2 cellular contexts compared by ENCODE assay signal in the genomic region with DNA sequence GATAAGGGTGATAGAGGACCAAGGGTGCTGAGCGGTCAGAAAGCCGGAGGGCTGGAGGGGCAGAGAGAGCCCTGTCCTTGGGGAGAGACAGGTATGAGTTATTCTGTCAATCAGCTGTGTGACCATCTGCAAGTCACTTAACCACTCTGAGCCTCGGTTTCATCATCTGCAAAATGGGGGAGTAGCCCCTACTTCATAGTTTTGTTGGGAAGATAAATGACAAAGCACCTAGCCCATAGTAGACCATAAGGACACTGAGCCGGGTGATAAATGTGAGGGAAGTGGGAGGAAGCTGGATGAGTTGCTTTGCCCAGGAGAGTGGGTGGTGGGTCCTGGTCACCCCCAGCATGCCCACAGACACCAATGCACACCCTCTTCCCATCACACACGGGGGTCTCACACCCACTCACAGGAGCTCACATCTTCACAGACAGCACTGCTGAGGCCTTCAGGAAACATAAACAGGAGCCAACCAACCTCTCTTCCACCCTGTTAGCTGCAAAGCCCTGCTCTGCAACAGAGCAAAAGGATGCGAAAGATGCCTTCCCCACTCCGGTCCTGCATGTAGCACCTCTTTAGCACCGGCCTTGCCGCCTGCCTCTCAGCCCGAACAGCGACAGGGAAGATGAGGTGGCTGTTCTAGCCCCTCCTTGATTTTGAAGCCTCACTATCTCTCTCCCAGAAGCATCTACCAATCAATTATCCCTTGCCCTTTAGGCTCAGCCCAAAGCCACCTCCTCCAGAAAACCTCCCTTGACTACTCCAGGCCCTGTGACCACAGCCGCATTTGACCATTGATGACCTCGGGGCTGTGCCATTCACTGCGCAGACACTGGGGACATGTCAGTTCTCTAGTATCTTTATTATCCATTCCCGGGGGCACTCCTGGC.
TF ChIP-seq lines count a peak whose summit lies in the region.

No MANE protein-coding gene starts in this region.

TF ChIP-seq in HEK293, 187 proteins besides CTCF, POLR2A, EP300 and RAD21 (continued from another document):
- TF ChIP-seq, protein P1, sequence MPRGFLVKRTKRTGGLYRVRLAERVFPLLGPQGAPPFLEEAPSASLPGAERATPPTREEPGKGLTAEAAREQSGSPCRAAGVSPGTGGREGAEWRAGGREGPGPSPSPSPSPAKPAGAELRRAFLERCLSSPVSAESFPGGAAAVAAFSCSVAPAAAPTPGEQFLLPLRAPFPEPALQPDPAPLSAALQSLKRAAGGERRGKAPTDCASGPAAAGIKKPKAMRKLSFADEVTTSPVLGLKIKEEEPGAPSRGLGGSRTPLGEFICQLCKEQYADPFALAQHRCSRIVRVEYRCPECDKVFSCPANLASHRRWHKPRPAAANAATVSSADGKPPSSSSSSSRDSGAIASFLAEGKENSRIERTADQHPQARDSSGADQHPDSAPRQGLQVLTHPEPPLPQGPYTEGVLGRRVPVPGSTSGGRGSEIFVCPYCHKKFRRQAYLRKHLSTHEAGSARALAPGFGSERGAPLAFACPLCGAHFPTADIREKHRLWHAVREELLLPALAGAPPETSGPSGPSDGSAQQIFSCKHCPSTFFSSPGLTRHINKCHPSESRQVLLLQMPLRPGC (tag by site-specific recombination; IDR thresholded peaks at IDR 0.05) = no peak
- TF ChIP-seq ZSCAN16 (tag by site-specific recombination; IDR thresholded peaks at IDR 0.05) (no peak), ZNF658 (tag by site-specific recombination; IDR thresholded peaks at IDR 0.05) (no peak), EGR2 (tag by site-specific recombination; IDR thresholded peaks at IDR 0.05; ENCODE audit: low read depth) (peak; percentile 63), ZNF514 (tag by site-specific recombination; IDR thresholded peaks at IDR 0.05) (no peak), ZFHX2 (tag by site-specific recombination; conservative IDR thresholded peaks at IDR 0.05) (peak; percentile 56), ZNF768 (tag by site-specific recombination; IDR thresholded peaks at IDR 0.05) (peak; percentile 81)
- TF ChIP-seq, protein P2, sequence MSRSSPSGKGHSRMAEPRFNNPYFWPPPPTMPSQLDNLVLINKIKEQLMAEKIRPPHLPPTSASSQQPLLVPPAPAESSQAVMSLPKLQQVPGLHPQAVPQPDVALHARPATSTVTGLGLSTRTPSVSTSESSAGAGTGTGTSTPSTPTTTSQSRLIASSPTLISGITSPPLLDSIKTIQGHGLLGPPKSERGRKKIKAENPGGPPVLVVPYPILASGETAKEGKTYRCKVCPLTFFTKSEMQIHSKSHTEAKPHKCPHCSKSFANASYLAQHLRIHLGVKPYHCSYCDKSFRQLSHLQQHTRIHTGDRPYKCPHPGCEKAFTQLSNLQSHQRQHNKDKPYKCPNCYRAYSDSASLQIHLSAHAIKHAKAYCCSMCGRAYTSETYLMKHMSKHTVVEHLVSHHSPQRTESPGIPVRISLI (tag by site-specific recombination; IDR thresholded peaks at IDR 0.05) = no peak
- TF ChIP-seq, protein P3, sequence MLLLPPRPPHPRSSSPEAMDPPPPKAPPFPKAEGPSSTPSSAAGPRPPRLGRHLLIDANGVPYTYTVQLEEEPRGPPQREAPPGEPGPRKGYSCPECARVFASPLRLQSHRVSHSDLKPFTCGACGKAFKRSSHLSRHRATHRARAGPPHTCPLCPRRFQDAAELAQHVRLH (tag by site-specific recombination; IDR thresholded peaks at IDR 0.05) = 0 out of 2 replicates have a peak, but pooled peaks have one; percentile 43

TF ChIP-seq in H1, 55 proteins besides CTCF, POLR2A, EP300 and RAD21 (continued from another document):
- TF ChIP-seq GTF2F1 (IDR thresholded peaks at IDR 0.05; ENCODE audit: borderline replicate concordance, low read depth, low read length) = no peak
- TF ChIP-seq KDM1A (IDR thresholded peaks at IDR 0.05; ENCODE audit: borderline replicate concordance, low read length) = peak; percentile 92
- no peak for TF ChIP-seq JUN (IDR thresholded peaks at IDR 0.05; ENCODE audit: low read depth, low read length)
- no peak for TF ChIP-seq TAF7 (optimal IDR thresholded peaks at IDR 0.05; ENCODE audit: borderline replicate concordance, low read depth, low read length)
